8 cellular contexts compared by ENCODE assay signal in genomic region chr17:20073056-20073979, GRCh38.
A peak's percentile ranks its signal among the peaks of the same experiment; 100 is the strongest.
DNase-seq lines count a peak whose midpoint lies in the region; ATAC-seq and TF ChIP-seq lines count a peak whose summit lies in the region.

No MANE protein-coding gene starts in this region.

- H3K27ac ChIP-seq in dorsolateral prefrontal cortex: peak overlapping the region in 58 of 59 donors; percentile 9 to 89 (median 79)

- H3K27me3 ChIP-seq in dorsolateral prefrontal cortex: no peaks in the 10 kb centered on the region
- no peaks in the 10 kb centered on the region for H3K27me3 ChIP-seq in MG63

- DNase-seq in AG20443 (ENCODE audit: low spot score) (peak; percentile 62), UCSD-AML1 (lab: John Stamatoyannopoulos, UW; ENCODE audit: unreplicated experiment) (peak; percentile 80), dorsolateral prefrontal cortex (peak in 7 of 10 donors; percentile 50 to 76 (median 68)), pons (ENCODE audit: low spot score) (peak; percentile 53), MG63 (no peak), mesenteric fat pad (ENCODE audit: low spot score) (no peak)

- H3K9me3 ChIP-seq in MG63: no peaks in the 10 kb centered on the region

- TF ChIP-seq CTCF in dorsolateral prefrontal cortex (IDR thresholded peaks at IDR 0.05 in 54 of 56, conservative IDR thresholded peaks at IDR 0.05 in 2 of 56; ENCODE audit: low read depth in 1 of 56, partially characterized antibody in 56 of 56): no peak

- H3K4me3 ChIP-seq in dorsolateral prefrontal cortex (peak overlapping the region in 58 of 59 donors; percentile 4 to 62 (median 45)), MG63 (no peak overlapping the region)

- ATAC-seq in GM21723 (IDR thresholded peaks at IDR 0.05; ENCODE audit: unreplicated experiment) (peak; percentile 60), HG03521 (IDR thresholded peaks at IDR 0.05; ENCODE audit: unreplicated experiment) (no peak)

- H3K36me3 ChIP-seq in MG63: no peaks in the 10 kb centered on the region

- intact Hi-C loops in dorsolateral prefrontal cortex (cut with DNase I): no loop called here

Comparison
In these comparisons a context has a peak if more than half of its experiments do, and no peak if none do; other contexts are left out.
1. DNase-seq: peak in AG20443 (single experiment), UCSD-AML1 (single experiment), dorsolateral prefrontal cortex (7 of 10) and pons (single experiment); none in MG63 (single experiment) and mesenteric fat pad (single experiment).